In the genomic region with DNA sequence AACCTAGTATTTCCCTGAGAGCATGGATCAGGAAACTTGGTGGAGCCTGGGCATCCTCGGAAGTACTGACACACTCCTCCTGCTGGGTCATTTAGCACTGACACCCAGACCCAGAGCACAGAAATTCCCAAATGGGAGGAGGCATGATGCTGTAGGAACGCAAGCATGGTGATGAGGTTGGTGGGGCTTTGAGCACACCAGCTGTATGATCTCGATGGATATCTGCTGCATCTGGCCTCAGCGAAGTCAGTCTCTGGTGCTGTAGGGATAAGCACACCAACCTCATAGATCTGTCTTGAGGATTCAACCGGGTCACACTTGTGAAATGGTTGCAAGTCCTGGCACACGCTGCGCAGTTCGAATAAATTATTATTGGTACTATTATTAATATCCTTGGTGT, we compare ENCODE assay signal across 27 cellular contexts. TPM values are rescaled to one million over a fixed set of nuclear protein-coding genes. Genes with fewer than 3 reads are reported as not detected.
DNase-seq lines count a peak whose midpoint lies in the region; ATAC-seq, FAIRE-seq and TF ChIP-seq lines count a peak whose summit lies in the region.
"Had no signal": no experiment of that assay in that cellular context is flagged by ENCODE, and none has a peak within 500 bp of the region (broad histone marks: within the 10 kb centered on the region; RNA-seq: fewer than 3 reads in every experiment).

No MANE protein-coding gene starts in this region.

- H3K4ac ChIP-seq in H9 (ENCODE audit: low read depth, low read length) (no peak overlapping the region), H1 (replicated peaks; ENCODE audit: insufficient read length, low read depth, low read length) (no peak overlapping the region), mesendoderm (ENCODE audit: low read depth, low read length) (no peak overlapping the region)

- TF ChIP-seq RAD21 in H1 (IDR thresholded peaks at IDR 0.05 in 1 of 2, conservative IDR thresholded peaks at IDR 0.05 in 1 of 2; ENCODE audit: low read depth in 2 of 2, low read length in 2 of 2) = no peak; a peak in 1 of 4 replicates

- no peaks in the 10 kb centered on the region for H4K20me1 ChIP-seq in H9 (ENCODE audit: control insufficient read depth, insufficient read depth, insufficient read length)
- no peaks in the 10 kb centered on the region for H4K20me1 ChIP-seq in H1 (replicated peaks in 1 of 2; ENCODE audit: control insufficient read depth in 1 of 2, insufficient read depth in 2 of 2, low read length in 2 of 2)
- no peaks in the 10 kb centered on the region for H4K20me1 ChIP-seq in Karpas-422 (ENCODE audit: insufficient read depth, low read depth, low read length)
- H4K20me1 ChIP-seq: BLaER1 treated with 17β-estradiol and CSF1 and Interleukin-3, amounts not matched to agents 10 nM and 100 nM had no signal

- H3K4me1 Mint-ChIP-seq in H9 = no peaks in the 10 kb centered on the region
- H3K4me1 Mint-ChIP-seq: CD14-positive monocyte; CD4-positive, alpha-beta memory T cell had no signal

- DNase-seq in H9 = peak; percentile 36
- peak in 1 of 2 experiments; percentile 20 for DNase-seq in H1 (ENCODE audit: low read depth in 1 of 2, low spot score in 2 of 2)
- peak; percentile 32 for DNase-seq in mesendoderm
- peak; percentile 52 to 67 for DNase-seq in vagina (ENCODE audit: extremely low spot score in 2 of 2)
- DNase-seq in posterior cingulate gyrus = no peak
- no peak for DNase-seq in pancreas
- DNase-seq in Karpas-422 = no peak
- DNase-seq: 8988T; ACHN; AML-193; BE2C; Calu3; CD4-positive, alpha-beta memory T cell; COR-L47; DMS53; DMS79 treated with DMSO at 0.1 percent for 48 hours; GF-D8; GOT3; H7 had no signal

- H3K14ac ChIP-seq in H9 (ENCODE audit: insufficient read depth, low read length) = no peak overlapping the region
- no peak overlapping the region for H3K14ac ChIP-seq in H1 (ENCODE audit: insufficient read length)

- no peaks in the 10 kb centered on the region for H3K9me2 ChIP-seq in Karpas-422 (replicated peaks; ENCODE audit: insufficient read depth, low read length)

- H3K4me1 ChIP-seq in H9 (ENCODE audit: insufficient read depth, low read length) = no peaks in the 10 kb centered on the region
- H3K4me1 ChIP-seq in H1 (replicated peaks in 1 of 4; ENCODE audit: control insufficient read depth in 3 of 4, insufficient read depth in 4 of 4, low read length in 3 of 4) = no peaks in the 10 kb centered on the region
- no peaks in the 10 kb centered on the region for H3K4me1 ChIP-seq in mesendoderm (ENCODE audit: control insufficient read depth, low read depth, low read length)
- no peaks in the 10 kb centered on the region for H3K4me1 ChIP-seq in vagina
- no peaks in the 10 kb centered on the region for H3K4me1 ChIP-seq in pancreas
- no peaks in the 10 kb centered on the region for H3K4me1 ChIP-seq in Karpas-422 (ENCODE audit: low read length)
- H3K4me1 ChIP-seq: A549; BE2C; BLaER1 treated with 17β-estradiol and CSF1 and Interleukin-3, amounts not matched to agents 10 nM and 100 nM had no signal

- ATAC-seq in pancreas = no peak
- ATAC-seq: A549, HCT116 had no signal

- H3K23ac ChIP-seq in H9 (ENCODE audit: insufficient read length, low read depth, low read length) = no peak overlapping the region
- peak overlapping the region; percentile 55 for H3K23ac ChIP-seq in H1 (ENCODE audit: insufficient read length)
- H3K23ac ChIP-seq in mesendoderm (ENCODE audit: low read length) = no peak overlapping the region

- H3T11ph ChIP-seq in H9 (ENCODE audit: low read length) = no peak overlapping the region

- H4K5ac ChIP-seq in H9 (ENCODE audit: insufficient read length, low read depth, low read length) (no peak overlapping the region), H1 (ENCODE audit: insufficient read length, low read depth, low read length) (no peak overlapping the region), mesendoderm (ENCODE audit: low read length) (no peak overlapping the region)

- H3K27ac ChIP-seq in H9 (ENCODE audit: insufficient read length, low read depth, low read length) (no peak overlapping the region), H1 (ENCODE audit: low read depth, low read length) (no peak overlapping the region), mesendoderm (ENCODE audit: low read depth, low read length) (no peak overlapping the region), vagina (no peak overlapping the region), pancreas (no peak overlapping the region), Karpas-422 (ENCODE audit: low read length) (no peak overlapping the region)
- H3K27ac ChIP-seq: A549; BLaER1 treated with 17β-estradiol and CSF1 and Interleukin-3, amounts not matched to agents 10 nM and 100 nM had no signal

- no peaks in the 10 kb centered on the region for H3K23me2 ChIP-seq in H9 (ENCODE audit: insufficient read length, low read depth, low read length, poor library complexity, severe bottlenecking)
- H3K23me2 ChIP-seq in H1 (ENCODE audit: low read depth, low read length) = no peaks in the 10 kb centered on the region

- CTCF ChIA-PET in H1 (lab: Charles Lee; ENCODE audit: partially characterized antibody) = interaction anchor here (1.0 to 3.4 kb wide), 3 partner anchors 29 to 416 kb away, joined by 3 to 21 read pairs (median 5); no protein-coding TSS in a partner anchor

- no peaks in the 10 kb centered on the region for H3K9me3 Mint-ChIP-seq in H9

- H4K91ac ChIP-seq in H9 (ENCODE audit: insufficient read length, low read depth, low read length) (no peak overlapping the region), H1 (replicated peaks; ENCODE audit: insufficient read length, low read length) (no peak overlapping the region)

- H3K79me2 ChIP-seq in H9 (ENCODE audit: insufficient read depth, low read length) (no peaks in the 10 kb centered on the region), H1 (ENCODE audit: control insufficient read depth in 1 of 2, insufficient read depth in 2 of 2, low read length in 2 of 2) (no peaks in the 10 kb centered on the region), mesendoderm (ENCODE audit: control insufficient read depth, insufficient read depth, low read length) (no peaks in the 10 kb centered on the region), Karpas-422 (ENCODE audit: low read length) (no peaks in the 10 kb centered on the region)

- H3K56ac ChIP-seq in H9 (ENCODE audit: insufficient read length, low read depth, low read length) (no peak overlapping the region), H1 (replicated peaks; ENCODE audit: insufficient read length, low read depth, low read length) (no peak overlapping the region), mesendoderm (ENCODE audit: low read length) (no peak overlapping the region)

- intact Hi-C loops in vagina (cut with DNase I) (no loop called here), posterior cingulate gyrus (cut with DNase I) (no loop called here), pancreas (cut with DNase I) (no loop called here)

- POLR2A ChIA-PET in H1 (lab: Charles Lee; ENCODE audit: partially characterized antibody) = interaction anchor here (1.5 kb wide), 1 partner anchor 8 kb away, joined by 3 read pairs; no protein-coding TSS in a partner anchor

- H3K9ac ChIP-seq in H9 (ENCODE audit: extremely low read depth, insufficient read length, low read length) = no peak overlapping the region
- H3K9ac ChIP-seq in H1 (replicated peaks in 1 of 4; ENCODE audit: extremely low read depth in 1 of 4, low read depth in 3 of 4, low read length in 3 of 4) = no peak overlapping the region; a peak in 1 of 7 replicates
- H3K9ac ChIP-seq in mesendoderm (ENCODE audit: low read length) = no peak overlapping the region
- H3K9ac ChIP-seq in Karpas-422 (ENCODE audit: low read length) = no peak overlapping the region
- H3K9ac ChIP-seq: BLaER1 treated with 17β-estradiol and CSF1 and Interleukin-3, amounts not matched to agents 10 nM and 100 nM had no signal

- H3K9me3 ChIP-seq in H9 (ENCODE audit: control insufficient read depth, low read depth, low read length) = no peaks in the 10 kb centered on the region
- no peaks in the 10 kb centered on the region for H3K9me3 ChIP-seq in H1 (ENCODE audit: insufficient read depth in 2 of 2, low read depth in 1 of 2, low read length in 1 of 2)
- H3K9me3 ChIP-seq in vagina = no peaks in the 10 kb centered on the region
- H3K9me3 ChIP-seq in pancreas = no peaks in the 10 kb centered on the region
- no peaks in the 10 kb centered on the region for H3K9me3 ChIP-seq in Karpas-422 (ENCODE audit: low read length)
- H3K9me3 ChIP-seq: A549; BE2C; BLaER1 treated with 17β-estradiol and CSF1 and Interleukin-3, amounts not matched to agents 10 nM and 100 nM had no signal

- FAIRE-seq in H1 (lab: Jason Lieb, UNC) (no peak), pancreas (lab: Jason Lieb, UNC) (no peak)
- FAIRE-seq: A549, GM12891, GM18507 had no signal

- H3K4me2 ChIP-seq in H9 (ENCODE audit: insufficient read depth, insufficient read length, low read length) (no peak overlapping the region), H1 (ENCODE audit: insufficient read depth in 1 of 2, low read depth in 2 of 2, low read length in 2 of 2) (no peak overlapping the region), mesendoderm (ENCODE audit: low read length) (no peak overlapping the region), Karpas-422 (ENCODE audit: low read depth, low read length, poor library complexity, severe bottlenecking) (no peak overlapping the region)
- H3K4me2 ChIP-seq: A549; BLaER1 treated with 17β-estradiol and CSF1 and Interleukin-3, amounts not matched to agents 10 nM and 100 nM had no signal

- WGBS in H9 (ENCODE audit: extremely low coverage, insufficient read length, low lambda C conversion rate) = no CpG with 5 or more reads among the region's 8 CpGs
- 80% methylated on average over 8 of the region's 8 CpGs; no CpG with 5 or more reads in 1 of the 2 experiments for WGBS in H1 (ENCODE audit: extremely low coverage in 1 of 2, insufficient coverage in 1 of 2, insufficient read length in 1 of 2, insufficient replicate concordance in 2 of 2, low coverage in 1 of 2, low lambda C conversion rate in 2 of 2, missing lambda C conversion rate in 1 of 2), 2 experiments
- WGBS in mesendoderm (ENCODE audit: extremely low coverage, insufficient coverage, low lambda C conversion rate) = no CpG with 5 or more reads among the region's 8 CpGs
- WGBS in pancreas, 2 donors = 75 to 78% methylated on average over 8 of the region's 8 CpGs

- H3K79me1 ChIP-seq in H9 (ENCODE audit: insufficient read depth, low read depth, low read length, poor library complexity, severe bottlenecking) (no peaks in the 10 kb centered on the region), H1 (ENCODE audit: low read depth, low read length) (no peaks in the 10 kb centered on the region), mesendoderm (ENCODE audit: low read length) (no peaks in the 10 kb centered on the region)

- H2BK5ac ChIP-seq in H9 (ENCODE audit: insufficient read length, low read length) = no peak overlapping the region
- no peak overlapping the region for H2BK5ac ChIP-seq in H1 (ENCODE audit: low read depth, low read length)
- no peak overlapping the region for H2BK5ac ChIP-seq in mesendoderm (ENCODE audit: low read length)

- H2BK120ac ChIP-seq in H9 (ENCODE audit: low read depth, low read length, poor library complexity, severe bottlenecking) = no peak overlapping the region
- H2BK120ac ChIP-seq in H1 (replicated peaks; ENCODE audit: low read depth, low read length) = no peak overlapping the region
- no peak overlapping the region for H2BK120ac ChIP-seq in mesendoderm (ENCODE audit: low read depth, low read length)

- no peak for TF ChIP-seq POLR2A in H1 (IDR thresholded peaks at IDR 0.05; ENCODE audit: control extremely low read depth in 1 of 2, low read depth in 2 of 2, low read length in 2 of 2)
- TF ChIP-seq POLR2A in vagina (IDR thresholded peaks at IDR 0.05) = no peak

- H3K36me3 ChIP-seq in H1 (ENCODE audit: control insufficient read depth in 2 of 4, insufficient read depth in 4 of 4, low read length in 3 of 4) (no peaks in the 10 kb centered on the region), mesendoderm (ENCODE audit: control insufficient read depth, insufficient read depth, low read length) (no peaks in the 10 kb centered on the region), vagina (no peaks in the 10 kb centered on the region), pancreas (no peaks in the 10 kb centered on the region), Karpas-422 (ENCODE audit: insufficient read depth, low read length) (no peaks in the 10 kb centered on the region)
- H3K36me3 ChIP-seq: BE2C; BLaER1 treated with 17β-estradiol and CSF1 and Interleukin-3, amounts not matched to agents 10 nM and 100 nM had no signal

- H2BK12ac ChIP-seq in H9 (ENCODE audit: insufficient read length, low read depth, low read length) (no peak overlapping the region), H1 (ENCODE audit: low read depth, low read length) (no peak overlapping the region)

- H3K36me3 Mint-ChIP-seq in H9 (ENCODE audit: insufficient read depth in 1 of 3, low read depth in 3 of 3) = no peaks in the 10 kb centered on the region
- H3K36me3 Mint-ChIP-seq: CD14-positive monocyte; CD4-positive, alpha-beta memory T cell had no signal

- no peaks in the 10 kb centered on the region; the same call in 1 of the 2 replicates for H3K27me3 Mint-ChIP-seq in H9 (ENCODE audit: low read depth)

- H2BK20ac ChIP-seq in H9 (ENCODE audit: low read depth, low read length, poor library complexity, severe bottlenecking) (no peak overlapping the region), H1 (ENCODE audit: low read length) (no peak overlapping the region)

- H2AK5ac ChIP-seq in H9 (ENCODE audit: insufficient read length, low read length) = no peak overlapping the region
- H2AK5ac ChIP-seq in H1 (ENCODE audit: low read depth, low read length) = no peak overlapping the region
- H2AK5ac ChIP-seq in mesendoderm (ENCODE audit: low read length) = no peak overlapping the region

- no peak overlapping the region for H3K4me3 Mint-ChIP-seq in H9
- H3K4me3 Mint-ChIP-seq: CD14-positive monocyte; CD4-positive, alpha-beta memory T cell had no signal

- H3K4me3 ChIP-seq in H1 (ENCODE audit: extremely low read depth in 1 of 4, insufficient read depth in 2 of 4, low read depth in 3 of 4, low read length in 4 of 4) (no peak overlapping the region), mesendoderm (ENCODE audit: low read length) (no peak overlapping the region), vagina (no peak overlapping the region), pancreas (no peak overlapping the region), Karpas-422 (ENCODE audit: low read length) (no peak overlapping the region)
- H3K4me3 ChIP-seq: A549; BLaER1 treated with 17β-estradiol and CSF1 and Interleukin-3, amounts not matched to agents 10 nM and 100 nM had no signal

- no peak overlapping the region for H3K27ac Mint-ChIP-seq in H9
- H3K27ac Mint-ChIP-seq: CD4-positive, alpha-beta memory T cell had no signal

- H4K8ac ChIP-seq in H9 (replicated peaks; ENCODE audit: insufficient read length, low read depth, low read length) (no peak overlapping the region), H1 (ENCODE audit: extremely low read depth, insufficient read depth, low read length) (no peak overlapping the region), mesendoderm (ENCODE audit: low read depth, low read length) (no peak overlapping the region)

- no peaks in the 10 kb centered on the region for H3K27me3 ChIP-seq in H9 (ENCODE audit: insufficient read depth, low read length)
- no peaks in the 10 kb centered on the region for H3K27me3 ChIP-seq in H1 (replicated peaks in 1 of 4; ENCODE audit: control insufficient read depth in 3 of 4, extremely low read depth in 1 of 4, insufficient read depth in 3 of 4, low read length in 3 of 4)
- no peaks in the 10 kb centered on the region for H3K27me3 ChIP-seq in mesendoderm (ENCODE audit: insufficient read depth, low read length, poor library complexity)
- H3K27me3 ChIP-seq in vagina = no peaks in the 10 kb centered on the region
- H3K27me3 ChIP-seq in pancreas = no peaks in the 10 kb centered on the region
- H3K27me3 ChIP-seq in Karpas-422 (ENCODE audit: low read length) = no peaks in the 10 kb centered on the region
- H3K27me3 ChIP-seq: BE2C; BLaER1 treated with 17β-estradiol and CSF1 and Interleukin-3, amounts not matched to agents 10 nM and 100 nM had no signal

- no peak overlapping the region for H2BK15ac ChIP-seq in H9 (ENCODE audit: low read depth, low read length)
- H2BK15ac ChIP-seq in H1 (ENCODE audit: low read length) = no peak overlapping the region
- H2BK15ac ChIP-seq in mesendoderm (replicated peaks; ENCODE audit: low read depth) = no peak overlapping the region

- TF ChIP-seq EP300 in H1 (IDR thresholded peaks at IDR 0.05; ENCODE audit: borderline replicate concordance in 1 of 2, low read depth in 2 of 2, low read length in 2 of 2) = no peak

- TF ChIP-seq CTCF in H9 (conservative IDR thresholded peaks at IDR 0.05) = no peak
- peak in 1 of 3 experiments; percentile 16; a peak in 1 of 4 replicates for TF ChIP-seq CTCF in H1 (IDR thresholded peaks at IDR 0.05; ENCODE audit: control extremely low read depth in 1 of 3, insufficient read depth in 1 of 3, low read depth in 1 of 3, low read length in 3 of 3)
- no peak for TF ChIP-seq CTCF in vagina (IDR thresholded peaks at IDR 0.05)
- no peak for TF ChIP-seq CTCF in pancreas (IDR thresholded peaks at IDR 0.05)

- H3K18ac ChIP-seq in H9 (ENCODE audit: insufficient read length, low read depth, low read length) (no peak overlapping the region), H1 (ENCODE audit: extremely low read depth, low read length) (no peak overlapping the region), mesendoderm (ENCODE audit: low read length) (no peak overlapping the region)

- H2AFZ ChIP-seq in H9 (ENCODE audit: low read length) (no peak overlapping the region), H1 (ENCODE audit: low read length) (no peak overlapping the region), Karpas-422 (ENCODE audit: low read length) (no peak overlapping the region)

RNA-seq across cellular contexts. Expression of gene SHISA6, which starts 52.5 kb away (rescaled TPM):
- total RNA-seq in H9 (2021) (1.9 and 2.9 TPM in 2 replicates), vagina (1.5 TPM), pancreas (under 1 TPM; 0.16 to 0.52 (median 0.27) TPM)
- total RNA-seq in H1 (2021; fragmentation: NEBNext Ultra II Directional; extraction: Animal tissue kit (Norgen Biotek cat#: 25700)) = 2.7 and 2.9 TPM in 2 replicates
- polyA plus RNA-seq in H1 (2011; rRNA removed) (3.1 and 4.8 TPM in 2 replicates), pancreas (1 to 10 TPM in 1 of 2 donors, under 1 TPM in 1; 0.49 to 1.3 TPM)
- 3.1 TPM for polyA plus RNA-seq in H1 (2011; cell fraction: cytosol; rRNA removed)
- polyA plus RNA-seq in H1 (2011; cell fraction: nucleus; rRNA removed) = 2.3 TPM
- 2.8 to 4.9 TPM (median 3.6 TPM) in 4 replicates for polyA plus RNA-seq in H1 (2012, experiment 1 of 2)
- 3.5 TPM for polyA plus RNA-seq in H1 (2012, experiment 2 of 2)
- 2.3 TPM for polyA plus RNA-seq in H1 (2013, experiment 1 of 2)
- 2.1 TPM for polyA plus RNA-seq in H1 (2013, experiment 2 of 2)
- polyA minus RNA-seq in H1 (2011; rRNA and poly(A)+ RNA removed) = 3.9 and 5.4 TPM in 2 replicates
- 2.7 TPM for polyA minus RNA-seq in H1 (2011; cell fraction: cytosol; rRNA and poly(A)+ RNA removed)
- polyA minus RNA-seq in H1 (2011; cell fraction: nucleus; rRNA and poly(A)+ RNA removed) = 6.8 TPM
- polyA plus RNA-seq in mesendoderm (2013, experiment 1 of 2) = 1.2 TPM
- polyA plus RNA-seq in mesendoderm (2013, experiment 2 of 2) = 1.2 TPM
- total RNA-seq in Karpas-422 (2014; rRNA removed; shearing (Covaris generic); ENCODE audit: low replicate concordance) = not detected in 2 replicates
- total RNA-seq: Calu3; CD4-positive, alpha-beta memory T cell; Daoy; G401 had no signal
- polyA plus RNA-seq: A549; CD14-positive monocyte; CD4-positive, alpha-beta memory T cell had no signal

Comparison
In these comparisons a context has a peak if more than half of its experiments do, and no peak if none do; other contexts are left out.
1. DNase-seq: peak in H9 (single experiment), mesendoderm (single experiment) and vagina (2 of 2); none in posterior cingulate gyrus (0 of 10), pancreas (0 of 6) and Karpas-422 (single experiment).